8 cellular contexts compared by ENCODE assay signal in genomic region chr11:18394928-18395734, GRCh38. TPM values are rescaled to one million over a fixed set of nuclear protein-coding genes. Genes with fewer than 3 reads are reported as not detected.
DNase-seq lines count a peak whose midpoint lies in the region; ATAC-seq lines count a peak whose summit lies in the region.

No MANE protein-coding gene starts in this region.

- peak overlapping the region; percentile 94 to 99 (median 98) for H3K27ac Mint-ChIP-seq in naive B cell

- under 1% methylated on average over 36 of the region's 36 CpGs for WGBS in urinary bladder

- H3K4me1 Mint-ChIP-seq in naive B cell: peaks cover 15 to 30% (median 22%) of the 10 kb centered on the region in 3 donors

- no peaks in the 10 kb centered on the region for H3K4me1 ChIP-seq in urinary bladder (ENCODE audit: insufficient read depth)

- H3K27me3 Mint-ChIP-seq in naive B cell: no peaks in the 10 kb centered on the region

- H3K27ac ChIP-seq in urinary bladder (ENCODE audit: low read depth): peak overlapping the region; percentile 84

- H3K36me3 Mint-ChIP-seq in naive B cell: peaks cover 0 to 6% of the 10 kb centered on the region in 2 donors

- ATAC-seq in esophagus mucosa (peak; percentile 16), naive B cell (ENCODE audit: low read depth in 2 of 2) (no peak), HG03159 (IDR thresholded peaks at IDR 0.05; ENCODE audit: unreplicated experiment) (no peak)

- H3K9me3 Mint-ChIP-seq in naive B cell: no peaks in the 10 kb centered on the region

- H3K4me3 Mint-ChIP-seq in naive B cell: peak overlapping the region; percentile 96 to 100 (median 98)

- peak; percentile 42 for DNase-seq in Ammon's horn (ENCODE audit: low spot score)
- DNase-seq in KBM-7: peak; percentile 28
- DNase-seq in activated CD8-positive, alpha-beta memory T cell treated with anti-CD3 and anti-CD28 coated beads, Interleukin-2, amount 50 U/mL, for 24 hours (ENCODE audit: extremely low read depth): peak; percentile 5
- DNase-seq in naive B cell: no peak
- no peak for DNase-seq in HPDE6-E6E7 (ENCODE audit: extremely low spot score)

- no peaks in the 10 kb centered on the region for H3K36me3 ChIP-seq in urinary bladder (ENCODE audit: insufficient read depth)

- in situ Hi-C loops in KBM-7 (cut with MboI; ENCODE audit: low pct_unique_long_range_greater_than_20kb, low sequenced_read_pairs): no loop called here

- peak overlapping the region; percentile 88 for H3K4me3 ChIP-seq in urinary bladder (ENCODE audit: low read depth, low read length)

RNA-seq across cellular contexts. Expression of gene LDHA, which starts 0.8 kb away (rescaled TPM):
- total RNA-seq in esophagus mucosa: 564 TPM
- 100 to 1,000 TPM; 224 to 298 (median 251) TPM for polyA plus RNA-seq in naive B cell (ENCODE audit: low read depth in 6 of 6)
- 163 TPM for total RNA-seq in urinary bladder
- 542 TPM for polyA plus RNA-seq in urinary bladder

RNA-seq across cellular contexts. Expression of gene LDHC, which starts 17.0 kb away (rescaled TPM):
- total RNA-seq in esophagus mucosa (not detected), urinary bladder (not detected)
- polyA plus RNA-seq in naive B cell (ENCODE audit: low read depth in 6 of 6) (1 to 10 TPM in 1 of 6 donors, not detected in 5; 4.2 TPM), urinary bladder (not detected)

Comparison
In these comparisons a context has a peak if more than half of its experiments do, and no peak if none do; other contexts are left out.
1. DNase-seq: peak in Ammon's horn (single experiment), KBM-7 (single experiment) and activated CD8-positive, alpha-beta memory T cell treated with anti-CD3 and anti-CD28 coated beads, Interleukin-2, amount 50 U/mL, for 24 hours (single experiment); none in naive B cell (single experiment) and HPDE6-E6E7 (single experiment).